ENCODE assay signal across 13 cellular contexts in genomic region chr11:27719575-27719925, GRCh38. TPM values are rescaled to one million over a fixed set of nuclear protein-coding genes. Genes with fewer than 3 reads are reported as not detected.
DNase-seq lines count a peak whose midpoint lies in the region; ATAC-seq and TF ChIP-seq lines count a peak whose summit lies in the region.
"Had no signal": no experiment of that assay in that cellular context is flagged by ENCODE, and none has a peak within 500 bp of the region (broad histone marks: within the 10 kb centered on the region; RNA-seq: fewer than 3 reads in every experiment).

No MANE protein-coding gene starts in this region.

- H3K36me3 ChIP-seq in GM23338 (ENCODE audit: insufficient read depth), result no peaks in the 10 kb centered on the region
- H3K36me3 ChIP-seq in adipocyte (ENCODE audit: control insufficient read depth, insufficient read depth, low read length, severe bottlenecking), result no peaks in the 10 kb centered on the region
- no peaks in the 10 kb centered on the region for H3K36me3 ChIP-seq in smooth muscle cell (ENCODE audit: low read depth)

- peak; percentile 62 for DNase-seq in GM23338 (ENCODE audit: low spot score)
- no peak for DNase-seq in adipocyte (ENCODE audit: low read depth)
- DNase-seq in smooth muscle cell (lab: John Stamatoyannopoulos, UW; ENCODE audit: unreplicated experiment), result no peak
- no peak for DNase-seq in NCI-H524 treated with DMSO at 0.1 percent for 48 hours (lab: John Stamatoyannopoulos, UW)
- DNase-seq in NCI-H2227 treated with DMSO at 0.1 percent for 48 hours (lab: John Stamatoyannopoulos, UW), result no peak
- no peak for DNase-seq in stimulated activated effector memory CD8-positive, alpha-beta T cell treated with anti-CD3 and anti-CD28 coated beads, Interleukin-12 subunit alpha, Interleukin-12 subunit beta, amount 100 ng/mL, for 72 hours (ENCODE audit: low spot score in 2 of 2)
- DNase-seq: foreskin melanocyte, MV-4-11, occipital lobe had no signal

- H3K27me3 ChIP-seq in GM23338 (ENCODE audit: insufficient read depth), result peaks cover 43% of the 10 kb centered on the region
- H3K27me3 ChIP-seq in adipocyte (replicated peaks; ENCODE audit: control insufficient read depth, insufficient read depth, low read length), result peaks cover 32% of the 10 kb centered on the region
- peaks cover 49% of the 10 kb centered on the region for H3K27me3 ChIP-seq in smooth muscle cell (ENCODE audit: low read depth)

- TF ChIP-seq CTCF in GM23338 (conservative IDR thresholded peaks at IDR 0.05; ENCODE audit: low read depth in 2 of 2) (no peak), smooth muscle cell (IDR thresholded peaks at IDR 0.05; ENCODE audit: borderline replicate concordance, insufficient read depth, poor library complexity, severe bottlenecking) (no peak)

- WGBS in smooth muscle cell (ENCODE audit: low lambda C conversion rate), result 1% methylated on average over 4 of the region's 12 CpGs

- no peaks in the 10 kb centered on the region for H3K9me2 ChIP-seq in GM23338 (ENCODE audit: insufficient read depth)

- no peaks in the 10 kb centered on the region for H3K9me3 ChIP-seq in adipocyte (ENCODE audit: control insufficient read depth, low read length)
- H3K9me3 ChIP-seq in smooth muscle cell (replicated peaks; ENCODE audit: low read depth), result no peaks in the 10 kb centered on the region

- H3K4me3 ChIP-seq in GM23338 (peak overlapping the region; percentile 82), adipocyte (ENCODE audit: low read length) (peak overlapping the region; percentile 90), iPS-11a (ENCODE audit: low read depth, low read length) (peak overlapping the region; percentile 72), smooth muscle cell (peak overlapping the region; percentile 58)

- peak overlapping the region; percentile 95 for H3K4me3 Mint-ChIP-seq in GM23338
- H3K4me3 Mint-ChIP-seq in stimulated activated effector memory CD8-positive, alpha-beta T cell treated with anti-CD3 and anti-CD28 coated beads, Interleukin-12 subunit alpha, Interleukin-12 subunit beta, amount 100 ng/mL, for 72 hours, result no peak overlapping the region
- H3K4me3 Mint-ChIP-seq: activated CD4-positive, alpha-beta T cell treated with anti-CD3 and anti-CD28 coated beads for 36 hours had no signal

- peaks cover 43% of the 10 kb centered on the region for H3K27me3 Mint-ChIP-seq in GM23338 (ENCODE audit: insufficient read depth, low read depth, poor library complexity)

- peaks cover 17% of the 10 kb centered on the region; the same call in 1 of the 2 replicates for H3F3A ChIP-seq in GM23338 (replicated peaks; ENCODE audit: low read depth)
- peaks cover 3% of the 10 kb centered on the region for H3F3A ChIP-seq in smooth muscle cell (ENCODE audit: low read depth)

- H3K9ac ChIP-seq in adipocyte (ENCODE audit: low read length), result peak overlapping the region; percentile 68
- H3K9ac ChIP-seq in smooth muscle cell (ENCODE audit: low read depth), result no peak overlapping the region

- H2AFZ ChIP-seq in GM23338 (peak overlapping the region; percentile 91), smooth muscle cell (ENCODE audit: low read depth) (peak overlapping the region; percentile 84)

- peaks cover 37% of the 10 kb centered on the region for H3K4me1 Mint-ChIP-seq in GM23338
- H3K4me1 Mint-ChIP-seq in stimulated activated effector memory CD8-positive, alpha-beta T cell treated with anti-CD3 and anti-CD28 coated beads, Interleukin-12 subunit alpha, Interleukin-12 subunit beta, amount 100 ng/mL, for 72 hours, result no peaks in the 10 kb centered on the region

- H3K36me3 Mint-ChIP-seq in GM23338 (ENCODE audit: low read depth), result no peaks in the 10 kb centered on the region
- no peaks in the 10 kb centered on the region for H3K36me3 Mint-ChIP-seq in stimulated activated effector memory CD8-positive, alpha-beta T cell treated with anti-CD3 and anti-CD28 coated beads, Interleukin-12 subunit alpha, Interleukin-12 subunit beta, amount 100 ng/mL, for 72 hours

- H3K9me3 Mint-ChIP-seq in GM23338, result no peaks in the 10 kb centered on the region; the same call in 2 of the 3 replicates
- peaks cover 8% of the 10 kb centered on the region for H3K9me3 Mint-ChIP-seq in stimulated activated effector memory CD8-positive, alpha-beta T cell treated with anti-CD3 and anti-CD28 coated beads, Interleukin-12 subunit alpha, Interleukin-12 subunit beta, amount 100 ng/mL, for 72 hours

- H3K27ac ChIP-seq in GM23338 (ENCODE audit: low read depth), result 0 out of 2 replicates have a peak overlapping the region, but pooled peaks have one; percentile 78
- H3K27ac ChIP-seq in smooth muscle cell (ENCODE audit: low read depth), result no peak overlapping the region

- H3K79me2 ChIP-seq in GM23338 (replicated peaks; ENCODE audit: insufficient read depth) (no peaks in the 10 kb centered on the region), smooth muscle cell (ENCODE audit: low read depth) (no peaks in the 10 kb centered on the region)

- ATAC-seq in GM23338, result peak; percentile 4
- no peak for ATAC-seq in GM21737 (IDR thresholded peaks at IDR 0.05; ENCODE audit: unreplicated experiment)
- ATAC-seq in stimulated activated effector memory CD8-positive, alpha-beta T cell treated with anti-CD3 and anti-CD28 coated beads, Interleukin-12 subunit alpha, Interleukin-12 subunit beta, amount 100 ng/mL, for 72 hours, result no peak
- ATAC-seq: activated CD4-positive, alpha-beta T cell treated with anti-CD3 and anti-CD28 coated beads for 36 hours had no signal

- H3K4me2 ChIP-seq in GM23338, result peak overlapping the region; percentile 100
- peak overlapping the region; percentile 89 for H3K4me2 ChIP-seq in smooth muscle cell

- H4K20me1 ChIP-seq in GM23338 (replicated peaks; ENCODE audit: insufficient read depth), result no peaks in the 10 kb centered on the region
- no peaks in the 10 kb centered on the region for H4K20me1 ChIP-seq in smooth muscle cell (ENCODE audit: low read depth)

- H3K4me1 ChIP-seq in GM23338 (ENCODE audit: insufficient read depth), result peaks cover 30% of the 10 kb centered on the region
- peaks cover 25% of the 10 kb centered on the region for H3K4me1 ChIP-seq in adipocyte (ENCODE audit: control insufficient read depth, insufficient read depth, low read length)
- H3K4me1 ChIP-seq in smooth muscle cell (ENCODE audit: low read depth), result peaks cover 8% of the 10 kb centered on the region

- peak overlapping the region; percentile 90 for H3K27ac Mint-ChIP-seq in GM23338
- no peak overlapping the region for H3K27ac Mint-ChIP-seq in stimulated activated effector memory CD8-positive, alpha-beta T cell treated with anti-CD3 and anti-CD28 coated beads, Interleukin-12 subunit alpha, Interleukin-12 subunit beta, amount 100 ng/mL, for 72 hours
- H3K27ac Mint-ChIP-seq: activated CD4-positive, alpha-beta T cell treated with anti-CD3 and anti-CD28 coated beads for 36 hours had no signal

TF ChIP-seq in GM23338, 12 proteins besides CTCF, POLR2A, EP300 and RAD21:
- TF ChIP-seq STAT1 (IDR thresholded peaks at IDR 0.05; ENCODE audit: unreplicated experiment) (no peak), EZH2phosphoT487 (IDR thresholded peaks at IDR 0.05; ENCODE audit: unreplicated experiment) (no peak), POLR2AphosphoS5 (IDR thresholded peaks at IDR 0.05; ENCODE audit: low read depth) (peak; percentile 40; the same call in 1 of the 2 replicates)

RNA-seq across cellular contexts. Expression of gene BDNF, which starts 19.3 kb away (rescaled TPM):
- 5.1 and 6.8 TPM in 2 replicates for total RNA-seq in GM23338 (2014; rRNA removed; shearing (Covaris generic))
- polyA plus RNA-seq in GM23338 (2016; fragmentation: Nextera tagmentation; extraction: Ambion mirVana) (4.2 and 5.2 TPM in 2 replicates), smooth muscle cell (5.6 and 7.3 TPM in 2 replicates)
- total RNA-seq in smooth muscle cell, result 8.2 and 8.3 TPM in 2 replicates
- total RNA-seq: activated CD4-positive, alpha-beta T cell treated with anti-CD3 and anti-CD28 coated beads for 36 hours; OCI-LY7 had no signal
